18 cellular contexts compared by ENCODE assay signal in genomic region chr6:166010585-166010984, GRCh38.
DNase-seq lines count a peak whose midpoint lies in the region; ATAC-seq and TF ChIP-seq lines count a peak whose summit lies in the region.
"Had no signal": no experiment of that assay in that cellular context is flagged by ENCODE, and none has a peak within 500 bp of the region (broad histone marks: within the 10 kb centered on the region; RNA-seq: fewer than 3 reads in every experiment).

No MANE protein-coding gene starts in this region.

- H3K9me3 Mint-ChIP-seq in nephron progenitor cell: peaks cover 11% of the 10 kb centered on the region
- H3K9me3 Mint-ChIP-seq: CD8-positive, alpha-beta T cell had no signal

- CTCF ChIA-PET in HEK293T (lab: Yijun Ruan, JAX): interaction anchor here (1.0 kb wide), 1 partner anchor 13 kb away, joined by 5 read pairs; no protein-coding TSS in a partner anchor

- TF ChIP-seq CTCF in nephron progenitor cell (IDR thresholded peaks at IDR 0.05): no peak
- TF ChIP-seq CTCF in brain microvascular endothelial cell (IDR thresholded peaks at IDR 0.05; ENCODE audit: low read depth, low read length, missing control alignments): no peak

- H3K27me3 ChIP-seq in brain microvascular endothelial cell (replicated peaks): no peaks in the 10 kb centered on the region

- DNase-seq in HEK293T (ENCODE audit: extremely low spot score) (no peak), SHP77 (lab: John Stamatoyannopoulos, UW) (peak; percentile 90 to 91), nephron progenitor cell (peak; percentile 55), brain microvascular endothelial cell (no peak), sciatic nerve (ENCODE audit: low spot score) (no peak)
- DNase-seq: Caco-2; CD4-positive, CD25-positive, alpha-beta regulatory T cell; CD8-positive, alpha-beta T cell; DMS153; DND-41; H7; HCEC 1CT; HFFc6 had no signal

- peaks cover 55% of the 10 kb centered on the region for H3K4me1 Mint-ChIP-seq in nephron progenitor cell

- ATAC-seq in sciatic nerve (no peak), GM19452 (IDR thresholded peaks at IDR 0.05; ENCODE audit: unreplicated experiment) (no peak)
- ATAC-seq: CD8-positive, alpha-beta T cell had no signal

- no peak overlapping the region for H3K27ac ChIP-seq in brain microvascular endothelial cell
- H3K27ac ChIP-seq: BLaER1, C4-2B, GM23248 had no signal

- intact Hi-C loops in sciatic nerve (cut with DNase I): no loop called here

- peaks cover 88% of the 10 kb centered on the region for H3K27me3 Mint-ChIP-seq in nephron progenitor cell (ENCODE audit: low read depth, poor library complexity)

- no peak overlapping the region for H3K4me3 Mint-ChIP-seq in nephron progenitor cell
- H3K4me3 Mint-ChIP-seq: B cell; CD4-positive, CD25-positive, alpha-beta regulatory T cell; CD8-positive, alpha-beta T cell; HFFc6 had no signal

- POLR2A ChIA-PET in HEK293T (lab: Yijun Ruan, JAX): no interaction called here

- no peaks in the 10 kb centered on the region for H3K36me3 Mint-ChIP-seq in nephron progenitor cell (ENCODE audit: low read depth)
- H3K36me3 Mint-ChIP-seq: CD4-positive, CD25-positive, alpha-beta regulatory T cell; CD8-positive, alpha-beta T cell had no signal

- in situ Hi-C loops in brain microvascular endothelial cell (cut with HindIII; ENCODE audit: low pct_ligation_motif_present, low sequenced_read_pairs): no loop called here

- no peaks in the 10 kb centered on the region for H3K36me3 ChIP-seq in brain microvascular endothelial cell (replicated peaks)
- H3K36me3 ChIP-seq: BLaER1 had no signal

- H3K4me3 ChIP-seq in brain microvascular endothelial cell (ENCODE audit: low read depth, low read length): no peak overlapping the region
- H3K4me3 ChIP-seq: BLaER1, GM23248 had no signal

- no peak overlapping the region for H3K27ac Mint-ChIP-seq in nephron progenitor cell
- H3K27ac Mint-ChIP-seq: B cell; CD4-positive, CD25-positive, alpha-beta regulatory T cell; CD8-positive, alpha-beta T cell; HFFc6 had no signal

TF ChIP-seq in HEK293T, 16 proteins besides CTCF, POLR2A, EP300 and RAD21:
- TF ChIP-seq PKNOX1 (IDR thresholded peaks at IDR 0.05) (peak; percentile 56), FOXM1 (IDR thresholded peaks at IDR 0.05; ENCODE audit: borderline replicate concordance) (no peak)

Comparison
In these comparisons a context has a peak if more than half of its experiments do, and no peak if none do; other contexts are left out.
1. DNase-seq: peak in SHP77 (2 of 2) and nephron progenitor cell (single experiment); none in HEK293T (single experiment), brain microvascular endothelial cell (single experiment) and sciatic nerve (single experiment).